Comparison of ENCODE assay signal across 13 cellular contexts in genomic region chr22:17831527-17832251, GRCh38. TPM values are rescaled to one million over a fixed set of nuclear protein-coding genes. Genes with fewer than 3 reads are reported as not detected.
A peak's percentile ranks its signal among the peaks of the same experiment; 100 is the strongest.
DNase-seq lines count a peak whose midpoint lies in the region; ATAC-seq and TF ChIP-seq lines count a peak whose summit lies in the region.
"Had no signal": no experiment of that assay in that cellular context is flagged by ENCODE, and none has a peak within 500 bp of the region (broad histone marks: within the 10 kb centered on the region; RNA-seq: fewer than 3 reads in every experiment).

No MANE protein-coding gene starts in this region.

- no peak overlapping the region for H3K4me2 ChIP-seq in neural progenitor cell

- H3K27me3 ChIP-seq in neural progenitor cell (no peaks in the 10 kb centered on the region), tibial nerve (no peaks in the 10 kb centered on the region)
- H3K27me3 ChIP-seq: adrenal gland had no signal

- H3K79me2 ChIP-seq in neural progenitor cell (ENCODE audit: low read depth), result no peaks in the 10 kb centered on the region

- TF ChIP-seq EP300 in tibial nerve (IDR thresholded peaks at IDR 0.05), result peak in 1 of 2 donors; percentile 69

- H3K36me3 ChIP-seq in neural progenitor cell, result no peaks in the 10 kb centered on the region
- peaks cover 0 to 46% (median 4%) of the 10 kb centered on the region in 3 donors for H3K36me3 ChIP-seq in tibial nerve

- H3K27ac Mint-ChIP-seq in activated B cell treated with CpG ODN at 0.5 μM for 24 hours, result peak overlapping the region; percentile 50
- H3K27ac Mint-ChIP-seq in neural progenitor cell, result peak overlapping the region; percentile 80
- peak overlapping the region in 1 of 10 donors; percentile 64 for H3K27ac Mint-ChIP-seq in naive thymus-derived CD8-positive, alpha-beta T cell

- peaks cover 2% of the 10 kb centered on the region for H3F3A ChIP-seq in neural progenitor cell (ENCODE audit: low read depth)

- no peak for ATAC-seq in activated B cell treated with CpG ODN at 0.5 μM for 24 hours (ENCODE audit: low read depth)
- ATAC-seq in naive thymus-derived CD8-positive, alpha-beta T cell, result no peak

- H3K4me3 Mint-ChIP-seq in activated B cell treated with CpG ODN at 0.5 μM for 24 hours, result no peak overlapping the region
- no peak overlapping the region for H3K4me3 Mint-ChIP-seq in neural progenitor cell
- H3K4me3 Mint-ChIP-seq in naive thymus-derived CD8-positive, alpha-beta T cell, result no peak overlapping the region

- H3K27ac ChIP-seq in neural progenitor cell (no peak overlapping the region), tibial nerve (peak overlapping the region; percentile 66 to 90 (median 84))

- H3K36me3 Mint-ChIP-seq in activated B cell treated with CpG ODN at 0.5 μM for 24 hours (ENCODE audit: low read depth), result peaks cover 84% of the 10 kb centered on the region
- no peaks in the 10 kb centered on the region for H3K36me3 Mint-ChIP-seq in neural progenitor cell
- H3K36me3 Mint-ChIP-seq in naive thymus-derived CD8-positive, alpha-beta T cell, result peaks cover 0 to 8% (median 0%) of the 10 kb centered on the region in 3 donors

- H3K9ac ChIP-seq in neural progenitor cell, result no peak overlapping the region

- H3K4me3 ChIP-seq in neural progenitor cell, result no peak overlapping the region
- peak overlapping the region in 1 of 4 donors; percentile 27 for H3K4me3 ChIP-seq in tibial nerve
- H3K4me3 ChIP-seq: adrenal gland had no signal

- H3K4me1 Mint-ChIP-seq in activated B cell treated with CpG ODN at 0.5 μM for 24 hours (peaks cover 7% of the 10 kb centered on the region), neural progenitor cell (peaks cover 3% of the 10 kb centered on the region)
- peaks cover 6 to 10% (median 8%) of the 10 kb centered on the region in 4 donors for H3K4me1 Mint-ChIP-seq in naive thymus-derived CD8-positive, alpha-beta T cell

- H3K9me3 ChIP-seq in neural progenitor cell (ENCODE audit: low read depth), result no peaks in the 10 kb centered on the region
- no peaks in the 10 kb centered on the region for H3K9me3 ChIP-seq in tibial nerve
- H3K9me3 ChIP-seq: adrenal gland had no signal

- no peaks in the 10 kb centered on the region for H3K4me1 ChIP-seq in neural progenitor cell
- H3K4me1 ChIP-seq in tibial nerve, result peaks cover 0 to 71% (median 35%) of the 10 kb centered on the region in 4 donors
- H3K4me1 ChIP-seq: adrenal gland had no signal

- no peak overlapping the region for H2AFZ ChIP-seq in neural progenitor cell (replicated peaks)

- WGBS in tibial nerve, 2 donors, result 29 to 34% methylated on average over 17 of the region's 17 CpGs

- intact Hi-C loops in activated B cell treated with CpG ODN at 0.5 μM for 24 hours (cut with micrococcal nuclease), result loop anchor here (10.0 kb wide), 1 partner anchor 277 kb away; no protein-coding TSS in a partner anchor

- H3K9me3 Mint-ChIP-seq in activated B cell treated with CpG ODN at 0.5 μM for 24 hours (no peaks in the 10 kb centered on the region), neural progenitor cell (no peaks in the 10 kb centered on the region)
- H3K9me3 Mint-ChIP-seq in naive thymus-derived CD8-positive, alpha-beta T cell, result no peaks in the 10 kb centered on the region

- POLR2A ChIA-PET in activated B cell treated with CpG ODN at 0.5 μM for 24 hours (lab: Charles Lee), result no interaction called here
- POLR2A ChIA-PET in naive thymus-derived CD8-positive, alpha-beta T cell (lab: Charles Lee), result no interaction called here

- DNase-seq in activated B cell treated with CpG ODN at 0.5 μM for 24 hours (no peak), fibroblast of peridontal ligament (ENCODE audit: extremely low read depth) (peak; percentile 12), neural progenitor cell (ENCODE audit: low spot score) (no peak), tibial nerve (ENCODE audit: low spot score in 2 of 2) (peak; percentile 44 to 69), activated gamma-delta T cell treated with Interleukin-2 at 50 U/mL for 16 hours (no peak), NCI-H524 (lab: John Stamatoyannopoulos, UW) (no peak)
- no peak for DNase-seq in naive thymus-derived CD8-positive, alpha-beta T cell
- DNase-seq: COR-L47; effector CD4-positive, alpha-beta T cell; head of caudate nucleus; NCI-H1105; NCI-H524 treated with DMSO at 0.1 percent for 48 hours had no signal

- H4K20me1 ChIP-seq in neural progenitor cell (ENCODE audit: low read depth), result no peaks in the 10 kb centered on the region

- no peaks in the 10 kb centered on the region for H3K27me3 Mint-ChIP-seq in activated B cell treated with CpG ODN at 0.5 μM for 24 hours
- peaks cover 2% of the 10 kb centered on the region for H3K27me3 Mint-ChIP-seq in neural progenitor cell (ENCODE audit: insufficient read depth, low read depth)
- H3K27me3 Mint-ChIP-seq in naive thymus-derived CD8-positive, alpha-beta T cell, result no peaks in the 10 kb centered on the region

- TF ChIP-seq POLR2A in tibial nerve (IDR thresholded peaks at IDR 0.05), result peak in 1 of 2 donors; percentile 45

- TF ChIP-seq CTCF in activated B cell treated with CpG ODN at 0.5 μM for 24 hours (IDR thresholded peaks at IDR 0.05) (no peak), neural progenitor cell (IDR thresholded peaks at IDR 0.05) (no peak), tibial nerve (IDR thresholded peaks at IDR 0.05) (peak in 1 of 5 experiments; percentile 35)

- CTCF ChIA-PET in activated B cell treated with CpG ODN at 0.5 μM for 24 hours (lab: Charles Lee), result interaction anchor here (3.8 to 7.5 kb wide), 2 partner anchors 89 to 244 kb away, joined by 45 to 159 read pairs; partner anchors contain the start of gene PEX26

RNA-seq across cellular contexts. Expression of gene BID, which starts 57.4 kb away (rescaled TPM):
- total RNA-seq in activated B cell treated with CpG ODN at 0.5 μM for 24 hours (78.9 and 81.4 TPM in 2 replicates), neural progenitor cell (ENCODE audit: low replicate concordance) (16.6 and 29.2 TPM in 2 replicates), tibial nerve (10 to 100 TPM in 2 of 4 donors, 1 to 10 TPM in 2; 6.3 to 47.1 (median 13.7) TPM)
- 10 to 100 TPM; 22.3 to 23.0 TPM for total RNA-seq in naive thymus-derived CD8-positive, alpha-beta T cell
- polyA plus RNA-seq in naive thymus-derived CD8-positive, alpha-beta T cell, result 10 to 100 TPM; 67.0 to 84.1 (median 67.7) TPM

Comparison
In these comparisons a context has a peak if more than half of its experiments do, and no peak if none do; other contexts are left out.
1. DNase-seq: peak in fibroblast of peridontal ligament (single experiment) and tibial nerve (2 of 2); none in activated B cell treated with CpG ODN at 0.5 μM for 24 hours (single experiment), neural progenitor cell (single experiment), naive thymus-derived CD8-positive, alpha-beta T cell (0 of 10), activated gamma-delta T cell treated with Interleukin-2 at 50 U/mL for 16 hours (single experiment) and NCI-H524 (0 of 2).